2 cellular contexts compared by ENCODE assay signal in genomic region chr1:184052750-184053149, GRCh38.
TF ChIP-seq lines count a peak whose summit lies in the region.

No MANE protein-coding gene starts in this region.

TF ChIP-seq in A549, 52 proteins besides CTCF, POLR2A, EP300 and RAD21 (continued from another document):
- TF ChIP-seq EHF (CRISPR knock-in tag; IDR thresholded peaks at IDR 0.05) (no peak), USF2 (IDR thresholded peaks at IDR 0.05) (no peak)

TF ChIP-seq in HCT116, 20 proteins besides CTCF, POLR2A, EP300 and RAD21 (continued from another document):
- TF ChIP-seq, protein P1, sequence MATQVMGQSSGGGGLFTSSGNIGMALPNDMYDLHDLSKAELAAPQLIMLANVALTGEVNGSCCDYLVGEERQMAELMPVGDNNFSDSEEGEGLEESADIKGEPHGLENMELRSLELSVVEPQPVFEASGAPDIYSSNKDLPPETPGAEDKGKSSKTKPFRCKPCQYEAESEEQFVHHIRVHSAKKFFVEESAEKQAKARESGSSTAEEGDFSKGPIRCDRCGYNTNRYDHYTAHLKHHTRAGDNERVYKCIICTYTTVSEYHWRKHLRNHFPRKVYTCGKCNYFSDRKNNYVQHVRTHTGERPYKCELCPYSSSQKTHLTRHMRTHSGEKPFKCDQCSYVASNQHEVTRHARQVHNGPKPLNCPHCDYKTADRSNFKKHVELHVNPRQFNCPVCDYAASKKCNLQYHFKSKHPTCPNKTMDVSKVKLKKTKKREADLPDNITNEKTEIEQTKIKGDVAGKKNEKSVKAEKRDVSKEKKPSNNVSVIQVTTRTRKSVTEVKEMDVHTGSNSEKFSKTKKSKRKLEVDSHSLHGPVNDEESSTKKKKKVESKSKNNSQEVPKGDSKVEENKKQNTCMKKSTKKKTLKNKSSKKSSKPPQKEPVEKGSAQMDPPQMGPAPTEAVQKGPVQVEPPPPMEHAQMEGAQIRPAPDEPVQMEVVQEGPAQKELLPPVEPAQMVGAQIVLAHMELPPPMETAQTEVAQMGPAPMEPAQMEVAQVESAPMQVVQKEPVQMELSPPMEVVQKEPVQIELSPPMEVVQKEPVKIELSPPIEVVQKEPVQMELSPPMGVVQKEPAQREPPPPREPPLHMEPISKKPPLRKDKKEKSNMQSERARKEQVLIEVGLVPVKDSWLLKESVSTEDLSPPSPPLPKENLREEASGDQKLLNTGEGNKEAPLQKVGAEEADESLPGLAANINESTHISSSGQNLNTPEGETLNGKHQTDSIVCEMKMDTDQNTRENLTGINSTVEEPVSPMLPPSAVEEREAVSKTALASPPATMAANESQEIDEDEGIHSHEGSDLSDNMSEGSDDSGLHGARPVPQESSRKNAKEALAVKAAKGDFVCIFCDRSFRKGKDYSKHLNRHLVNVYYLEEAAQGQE (IDR thresholded peaks at IDR 0.05; ENCODE audit: low read depth), result no peak
- no peak for TF ChIP-seq YY1 (IDR thresholded peaks at IDR 0.05; ENCODE audit: extremely low read depth, insufficient replicate concordance, low read depth, low read length)
- TF ChIP-seq ATF3 (IDR thresholded peaks at IDR 0.05), result no peak
- TF ChIP-seq ZNF274 (IDR thresholded peaks at IDR 0.05; ENCODE audit: low read depth, low read length), result no peak
- no peak for TF ChIP-seq SP1 (IDR thresholded peaks at IDR 0.05; ENCODE audit: low read depth)
- no peak for TF ChIP-seq POLR2AphosphoS5 (IDR thresholded peaks at IDR 0.05; ENCODE audit: low read depth, low read length)
- TF ChIP-seq CBX3 (IDR thresholded peaks at IDR 0.05; ENCODE audit: low read depth), result no peak
- no peak for TF ChIP-seq EGR1 (IDR thresholded peaks at IDR 0.05; ENCODE audit: low read depth)
- no peak for TF ChIP-seq FOSL1 (IDR thresholded peaks at IDR 0.05; ENCODE audit: low read depth)
- TF ChIP-seq SRF (IDR thresholded peaks at IDR 0.05; ENCODE audit: low read depth), result no peak
- no peak for TF ChIP-seq ELF1 (IDR thresholded peaks at IDR 0.05; ENCODE audit: borderline replicate concordance, low read depth)
- TF ChIP-seq, protein P2, sequence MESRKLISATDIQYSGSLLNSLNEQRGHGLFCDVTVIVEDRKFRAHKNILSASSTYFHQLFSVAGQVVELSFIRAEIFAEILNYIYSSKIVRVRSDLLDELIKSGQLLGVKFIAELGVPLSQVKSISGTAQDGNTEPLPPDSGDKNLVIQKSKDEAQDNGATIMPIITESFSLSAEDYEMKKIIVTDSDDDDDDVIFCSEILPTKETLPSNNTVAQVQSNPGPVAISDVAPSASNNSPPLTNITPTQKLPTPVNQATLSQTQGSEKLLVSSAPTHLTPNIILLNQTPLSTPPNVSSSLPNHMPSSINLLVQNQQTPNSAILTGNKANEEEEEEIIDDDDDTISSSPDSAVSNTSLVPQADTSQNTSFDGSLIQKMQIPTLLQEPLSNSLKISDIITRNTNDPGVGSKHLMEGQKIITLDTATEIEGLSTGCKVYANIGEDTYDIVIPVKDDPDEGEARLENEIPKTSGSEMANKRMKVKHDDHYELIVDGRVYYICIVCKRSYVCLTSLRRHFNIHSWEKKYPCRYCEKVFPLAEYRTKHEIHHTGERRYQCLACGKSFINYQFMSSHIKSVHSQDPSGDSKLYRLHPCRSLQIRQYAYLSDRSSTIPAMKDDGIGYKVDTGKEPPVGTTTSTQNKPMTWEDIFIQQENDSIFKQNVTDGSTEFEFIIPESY (IDR thresholded peaks at IDR 0.05; ENCODE audit: extremely low read depth, insufficient replicate concordance, low read length), result no peak
- no peak for TF ChIP-seq EZH2 (IDR thresholded peaks at IDR 0.05)
- TF ChIP-seq TCF7L2 (IDR thresholded peaks at IDR 0.05; ENCODE audit: borderline replicate concordance, extremely low read depth, insufficient read depth, insufficient read length), result no peak
- TF ChIP-seq ZFX (IDR thresholded peaks at IDR 0.05), result no peak
